14 cellular contexts compared by ENCODE assay signal in the genomic region with DNA sequence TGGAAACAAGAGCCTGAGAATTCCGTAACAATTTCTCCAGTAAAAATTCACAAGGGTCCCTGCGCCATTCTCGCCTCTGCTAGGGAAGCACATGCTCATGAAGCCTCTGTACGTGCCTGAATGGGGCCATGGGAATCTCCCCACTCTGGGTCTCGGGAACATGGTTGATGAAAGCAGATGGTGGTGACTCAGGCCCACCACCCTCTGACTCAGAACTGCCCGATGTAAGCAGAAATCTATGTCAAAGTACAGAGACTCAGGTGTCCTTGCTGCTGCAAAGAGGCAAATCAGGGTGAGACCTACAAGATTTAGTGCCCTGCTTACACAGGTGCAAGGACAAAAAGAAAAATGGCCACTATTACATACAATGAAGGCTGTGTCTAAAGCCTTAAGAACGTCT.
DNase-seq lines count a peak whose midpoint lies in the region; ATAC-seq and TF ChIP-seq lines count a peak whose summit lies in the region.
"Had no signal": no experiment of that assay in that cellular context is flagged by ENCODE, and none has a peak within 500 bp of the region (broad histone marks: within the 10 kb centered on the region; RNA-seq: fewer than 3 reads in every experiment).

No MANE protein-coding gene starts in this region.

- H3K27me3 Mint-ChIP-seq in activated CD4-positive, alpha-beta memory T cell treated with anti-CD3 and anti-CD28 coated beads for 36 hours: peaks cover 6% of the 10 kb centered on the region
- H3K27me3 Mint-ChIP-seq in activated CD4-positive, alpha-beta memory T cell treated with anti-CD3 and anti-CD28 coated beads, Interleukin-2, amount 10 ng/mL, durations not matched to agents 7 days and 5 days: peaks cover 23% of the 10 kb centered on the region
- H3K27me3 Mint-ChIP-seq in activated T-helper 1 cell treated with anti-CD3 and anti-CD28 coated beads, Interleukin-12 subunit alpha, Interleukin-12 subunit beta, Interleukin-2, Interleukin-4 antibody, amounts not matched to agents 30 ng/mL and 10 ng/mL and 1 ng/mL, durations not matched to agents 14 hours and 24 hours and 36 hours (ENCODE audit: insufficient read depth): peaks cover 8% of the 10 kb centered on the region

- intact Hi-C loops in activated CD4-positive, alpha-beta memory T cell treated with anti-CD3 and anti-CD28 coated beads for 36 hours (cut with micrococcal nuclease): loop anchor here (10.0 kb wide), 1 partner anchor 449 kb away; no protein-coding TSS in a partner anchor
- intact Hi-C loops in activated T-helper 1 cell treated with anti-CD3 and anti-CD28 coated beads, Interleukin-12 subunit alpha, Interleukin-12 subunit beta, Interleukin-2, Interleukin-4 antibody, amounts not matched to agents 30 ng/mL and 10 ng/mL and 1 ng/mL, durations not matched to agents 14 hours and 24 hours and 36 hours (cut with micrococcal nuclease): no loop called here

- H3K27ac ChIP-seq in RWPE2 (ENCODE audit: poor library complexity, severe bottlenecking): no peak overlapping the region
- H3K27ac ChIP-seq: A549 had no signal

- H3K9me3 Mint-ChIP-seq in activated CD4-positive, alpha-beta memory T cell treated with anti-CD3 and anti-CD28 coated beads for 36 hours: no peaks in the 10 kb centered on the region
- H3K9me3 Mint-ChIP-seq in activated CD4-positive, alpha-beta memory T cell treated with anti-CD3 and anti-CD28 coated beads, Interleukin-2, amount 10 ng/mL, durations not matched to agents 7 days and 5 days: no peaks in the 10 kb centered on the region
- H3K9me3 Mint-ChIP-seq in activated T-helper 1 cell treated with anti-CD3 and anti-CD28 coated beads, Interleukin-12 subunit alpha, Interleukin-12 subunit beta, Interleukin-2, Interleukin-4 antibody, amounts not matched to agents 30 ng/mL and 10 ng/mL and 1 ng/mL, durations not matched to agents 14 hours and 24 hours and 36 hours: no peaks in the 10 kb centered on the region
- H3K9me3 Mint-ChIP-seq: memory B cell had no signal

- no peak overlapping the region for H3K4me3 ChIP-seq in RWPE2 (ENCODE audit: severe bottlenecking)
- no peak overlapping the region for H3K4me3 ChIP-seq in epithelial cell of proximal tubule (ENCODE audit: low read depth, low read length)
- no peak overlapping the region for H3K4me3 ChIP-seq in retinal pigment epithelial cell (ENCODE audit: low read length)
- H3K4me3 ChIP-seq: A549 had no signal

- ATAC-seq in RWPE2 (ENCODE audit: low read depth): peak; percentile 57; the same call in 2 of the 3 replicates

- no peaks in the 10 kb centered on the region for H3K36me3 ChIP-seq in RWPE2 (ENCODE audit: low read depth)

- H3K4me1 ChIP-seq in RWPE2 (ENCODE audit: insufficient read depth, poor library complexity, severe bottlenecking): no peaks in the 10 kb centered on the region

- no peak overlapping the region for H3K4me3 Mint-ChIP-seq in activated CD4-positive, alpha-beta memory T cell treated with anti-CD3 and anti-CD28 coated beads for 36 hours
- no peak overlapping the region for H3K4me3 Mint-ChIP-seq in activated CD4-positive, alpha-beta memory T cell treated with anti-CD3 and anti-CD28 coated beads, Interleukin-2, amount 10 ng/mL, durations not matched to agents 7 days and 5 days
- H3K4me3 Mint-ChIP-seq in activated T-helper 1 cell treated with anti-CD3 and anti-CD28 coated beads, Interleukin-12 subunit alpha, Interleukin-12 subunit beta, Interleukin-2, Interleukin-4 antibody, amounts not matched to agents 30 ng/mL and 10 ng/mL and 1 ng/mL, durations not matched to agents 14 hours and 24 hours and 36 hours: no peak overlapping the region
- H3K4me3 Mint-ChIP-seq: memory B cell had no signal

- POLR2A ChIA-PET in activated CD4-positive, alpha-beta memory T cell treated with anti-CD3 and anti-CD28 coated beads for 36 hours (lab: Charles Lee): no interaction called here
- POLR2A ChIA-PET in activated CD4-positive, alpha-beta memory T cell treated with anti-CD3 and anti-CD28 coated beads, Interleukin-2, amount 10 ng/mL, durations not matched to agents 7 days and 5 days (lab: Charles Lee): no interaction called here

- H3K4me1 Mint-ChIP-seq in activated CD4-positive, alpha-beta memory T cell treated with anti-CD3 and anti-CD28 coated beads for 36 hours (ENCODE audit: low read depth): no peaks in the 10 kb centered on the region
- no peaks in the 10 kb centered on the region for H3K4me1 Mint-ChIP-seq in activated CD4-positive, alpha-beta memory T cell treated with anti-CD3 and anti-CD28 coated beads, Interleukin-2, amount 10 ng/mL, durations not matched to agents 7 days and 5 days
- no peaks in the 10 kb centered on the region for H3K4me1 Mint-ChIP-seq in activated T-helper 1 cell treated with anti-CD3 and anti-CD28 coated beads, Interleukin-12 subunit alpha, Interleukin-12 subunit beta, Interleukin-2, Interleukin-4 antibody, amounts not matched to agents 30 ng/mL and 10 ng/mL and 1 ng/mL, durations not matched to agents 14 hours and 24 hours and 36 hours (ENCODE audit: low read depth)
- H3K4me1 Mint-ChIP-seq: memory B cell had no signal

- TF ChIP-seq CTCF in RWPE2 (IDR thresholded peaks at IDR 0.05; ENCODE audit: poor library complexity, severe bottlenecking) (no peak), epithelial cell of proximal tubule (conservative IDR thresholded peaks at IDR 0.05; ENCODE audit: low read depth, low read length) (no peak), retinal pigment epithelial cell (conservative IDR thresholded peaks at IDR 0.05; ENCODE audit: low read depth, low read length) (no peak)

- no peak overlapping the region for H3K27ac Mint-ChIP-seq in activated CD4-positive, alpha-beta memory T cell treated with anti-CD3 and anti-CD28 coated beads for 36 hours
- H3K27ac Mint-ChIP-seq in activated CD4-positive, alpha-beta memory T cell treated with anti-CD3 and anti-CD28 coated beads, Interleukin-2, amount 10 ng/mL, durations not matched to agents 7 days and 5 days: no peak overlapping the region
- H3K27ac Mint-ChIP-seq in activated T-helper 1 cell treated with anti-CD3 and anti-CD28 coated beads, Interleukin-12 subunit alpha, Interleukin-12 subunit beta, Interleukin-2, Interleukin-4 antibody, amounts not matched to agents 30 ng/mL and 10 ng/mL and 1 ng/mL, durations not matched to agents 14 hours and 24 hours and 36 hours: no peak overlapping the region
- H3K27ac Mint-ChIP-seq: memory B cell had no signal

- peak; percentile 39 for DNase-seq in activated CD4-positive, alpha-beta memory T cell treated with anti-CD3 and anti-CD28 coated beads for 36 hours
- no peak for DNase-seq in activated CD4-positive, alpha-beta memory T cell treated with anti-CD3 and anti-CD28 coated beads, Interleukin-2, amount 10 ng/mL, durations not matched to agents 7 days and 5 days
- no peak for DNase-seq in RWPE2 (ENCODE audit: low spot score)
- DNase-seq in epithelial cell of proximal tubule (ENCODE audit: low read depth): peak; percentile 59
- peak; percentile 48 for DNase-seq in retinal pigment epithelial cell (ENCODE audit: low read depth)
- DNase-seq in GOT3 (lab: John Stamatoyannopoulos, UW): no peak
- no peak for DNase-seq in NOMO-1 treated with DMSO at 0.1 percent for 48 hours (lab: John Stamatoyannopoulos, UW; ENCODE audit: unreplicated experiment)
- DNase-seq in activated T-helper 1 cell treated with anti-CD3 and anti-CD28 coated beads, Interleukin-12 subunit alpha, Interleukin-12 subunit beta, Interleukin-2, Interleukin-4 antibody, amounts not matched to agents 30 ng/mL and 10 ng/mL and 1 ng/mL, durations not matched to agents 14 hours and 24 hours and 36 hours (ENCODE audit: low spot score): no peak
- DNase-seq: caudate nucleus, H7, NCI-H446, small intestine had no signal

- no peaks in the 10 kb centered on the region for H3K9me3 ChIP-seq in RWPE2 (ENCODE audit: severe bottlenecking)
- H3K9me3 ChIP-seq: A549 had no signal

- H3K27me3 ChIP-seq in RWPE2 (ENCODE audit: insufficient read depth, poor library complexity, severe bottlenecking): no peaks in the 10 kb centered on the region

- no peaks in the 10 kb centered on the region for H3K36me3 Mint-ChIP-seq in activated CD4-positive, alpha-beta memory T cell treated with anti-CD3 and anti-CD28 coated beads for 36 hours
- H3K36me3 Mint-ChIP-seq in activated CD4-positive, alpha-beta memory T cell treated with anti-CD3 and anti-CD28 coated beads, Interleukin-2, amount 10 ng/mL, durations not matched to agents 7 days and 5 days (ENCODE audit: low read depth): no peaks in the 10 kb centered on the region
- H3K36me3 Mint-ChIP-seq in activated T-helper 1 cell treated with anti-CD3 and anti-CD28 coated beads, Interleukin-12 subunit alpha, Interleukin-12 subunit beta, Interleukin-2, Interleukin-4 antibody, amounts not matched to agents 30 ng/mL and 10 ng/mL and 1 ng/mL, durations not matched to agents 14 hours and 24 hours and 36 hours (ENCODE audit: low read depth): no peaks in the 10 kb centered on the region
- H3K36me3 Mint-ChIP-seq: memory B cell had no signal

- CTCF ChIA-PET in activated CD4-positive, alpha-beta memory T cell treated with anti-CD3 and anti-CD28 coated beads for 36 hours (lab: Charles Lee): interaction anchor here (0.8 to 1.2 kb wide), 2 partner anchors 83 to 866 kb away, joined by 3 read pairs; no protein-coding TSS in a partner anchor
- CTCF ChIA-PET in activated CD4-positive, alpha-beta memory T cell treated with anti-CD3 and anti-CD28 coated beads, Interleukin-2, amount 10 ng/mL, durations not matched to agents 7 days and 5 days (lab: Charles Lee): interaction anchor here (0.8 kb wide), 1 partner anchor 12 kb away, joined by 3 read pairs; no protein-coding TSS in a partner anchor

Comparison
In these comparisons a context has a peak if more than half of its experiments do, and no peak if none do; other contexts are left out.
1. DNase-seq: peak in activated CD4-positive, alpha-beta memory T cell treated with anti-CD3 and anti-CD28 coated beads for 36 hours (single experiment), epithelial cell of proximal tubule (single experiment) and retinal pigment epithelial cell (single experiment); none in activated CD4-positive, alpha-beta memory T cell treated with anti-CD3 and anti-CD28 coated beads, Interleukin-2, amount 10 ng/mL, durations not matched to agents 7 days and 5 days (single experiment), RWPE2 (single experiment), GOT3 (single experiment), NOMO-1 treated with DMSO at 0.1 percent for 48 hours (single experiment) and activated T-helper 1 cell treated with anti-CD3 and anti-CD28 coated beads, Interleukin-12 subunit alpha, Interleukin-12 subunit beta, Interleukin-2, Interleukin-4 antibody, amounts not matched to agents 30 ng/mL and 10 ng/mL and 1 ng/mL, durations not matched to agents 14 hours and 24 hours and 36 hours (single experiment).